ENCODE assay signal across 1 cellular context in the genomic region with DNA sequence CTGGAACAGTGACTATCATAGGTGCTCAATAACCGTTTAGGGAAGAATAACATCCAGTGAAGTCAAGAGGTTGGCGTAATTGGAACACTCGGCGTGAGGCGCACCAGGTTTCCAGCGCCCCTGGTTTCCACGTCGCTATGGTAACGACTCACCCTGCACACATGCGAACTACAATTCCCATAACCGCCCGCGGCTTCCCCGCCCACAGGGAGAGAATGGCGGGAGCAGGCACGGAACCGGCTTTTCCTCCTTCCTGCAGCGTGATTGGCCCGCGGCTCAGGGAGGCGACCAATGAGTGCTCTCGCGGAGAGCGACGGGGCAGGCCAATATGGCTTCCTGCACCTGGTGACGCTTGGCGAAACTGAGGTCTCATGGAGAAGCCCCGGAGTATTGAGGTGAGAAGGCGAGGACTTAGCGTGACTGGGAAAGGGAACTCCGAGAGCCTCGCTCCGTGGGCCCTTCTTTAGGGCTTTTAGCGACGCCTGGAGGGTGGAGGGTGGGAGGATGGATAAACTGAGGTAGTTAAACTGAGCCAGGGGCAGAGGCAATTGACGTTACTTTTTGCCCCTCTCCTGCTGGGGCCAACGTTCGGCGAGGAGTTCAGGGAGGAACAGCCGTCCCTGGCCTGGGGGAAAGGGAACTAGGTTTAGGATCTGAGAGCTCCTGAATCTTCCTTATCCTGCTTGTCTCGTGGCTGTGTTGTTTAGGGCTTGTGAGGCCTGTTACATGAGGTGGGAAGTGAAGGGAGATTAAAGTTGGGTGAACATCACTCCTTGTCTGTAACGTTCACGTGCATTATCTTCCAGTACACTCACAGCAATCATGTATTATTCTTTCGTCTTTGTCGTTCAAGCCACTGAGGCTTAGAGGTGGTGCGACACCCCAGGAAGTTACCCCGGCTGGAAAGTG.
TF ChIP-seq lines count a peak whose summit lies in the region.

Gene L3MBTL2, plus strand, starts transcription at position 321 of the 909 bp plus-strand sequence. Its CDS starts 51 bp downstream, at position 372.

TF ChIP-seq in HepG2, 621 proteins besides CTCF, POLR2A, EP300 and RAD21 (continued from another document and continues in another):
- TF ChIP-seq, protein P1, sequence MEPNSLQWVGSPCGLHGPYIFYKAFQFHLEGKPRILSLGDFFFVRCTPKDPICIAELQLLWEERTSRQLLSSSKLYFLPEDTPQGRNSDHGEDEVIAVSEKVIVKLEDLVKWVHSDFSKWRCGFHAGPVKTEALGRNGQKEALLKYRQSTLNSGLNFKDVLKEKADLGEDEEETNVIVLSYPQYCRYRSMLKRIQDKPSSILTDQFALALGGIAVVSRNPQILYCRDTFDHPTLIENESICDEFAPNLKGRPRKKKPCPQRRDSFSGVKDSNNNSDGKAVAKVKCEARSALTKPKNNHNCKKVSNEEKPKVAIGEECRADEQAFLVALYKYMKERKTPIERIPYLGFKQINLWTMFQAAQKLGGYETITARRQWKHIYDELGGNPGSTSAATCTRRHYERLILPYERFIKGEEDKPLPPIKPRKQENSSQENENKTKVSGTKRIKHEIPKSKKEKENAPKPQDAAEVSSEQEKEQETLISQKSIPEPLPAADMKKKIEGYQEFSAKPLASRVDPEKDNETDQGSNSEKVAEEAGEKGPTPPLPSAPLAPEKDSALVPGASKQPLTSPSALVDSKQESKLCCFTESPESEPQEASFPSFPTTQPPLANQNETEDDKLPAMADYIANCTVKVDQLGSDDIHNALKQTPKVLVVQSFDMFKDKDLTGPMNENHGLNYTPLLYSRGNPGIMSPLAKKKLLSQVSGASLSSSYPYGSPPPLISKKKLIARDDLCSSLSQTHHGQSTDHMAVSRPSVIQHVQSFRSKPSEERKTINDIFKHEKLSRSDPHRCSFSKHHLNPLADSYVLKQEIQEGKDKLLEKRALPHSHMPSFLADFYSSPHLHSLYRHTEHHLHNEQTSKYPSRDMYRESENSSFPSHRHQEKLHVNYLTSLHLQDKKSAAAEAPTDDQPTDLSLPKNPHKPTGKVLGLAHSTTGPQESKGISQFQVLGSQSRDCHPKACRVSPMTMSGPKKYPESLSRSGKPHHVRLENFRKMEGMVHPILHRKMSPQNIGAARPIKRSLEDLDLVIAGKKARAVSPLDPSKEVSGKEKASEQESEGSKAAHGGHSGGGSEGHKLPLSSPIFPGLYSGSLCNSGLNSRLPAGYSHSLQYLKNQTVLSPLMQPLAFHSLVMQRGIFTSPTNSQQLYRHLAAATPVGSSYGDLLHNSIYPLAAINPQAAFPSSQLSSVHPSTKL (CRISPR knock-in tag; IDR thresholded peaks at IDR 0.05): no peak
- TF ChIP-seq NFATC3 (CRISPR knock-in tag; IDR thresholded peaks at IDR 0.05): no peak
- TF ChIP-seq ZNF773 (CRISPR knock-in tag; IDR thresholded peaks at IDR 0.05; ENCODE audit: borderline replicate concordance): no peak
- TF ChIP-seq RFX5 (IDR thresholded peaks at IDR 0.05; ENCODE audit: low read depth, low read length): peak; percentile 73
- no peak for TF ChIP-seq ZNF761 (CRISPR knock-in tag; conservative IDR thresholded peaks at IDR 0.05)
- TF ChIP-seq ZNF124 (CRISPR knock-in tag; IDR thresholded peaks at IDR 0.05): 0 out of 2 replicates have a peak, but pooled peaks have one; percentile 52
- no peak for TF ChIP-seq TP53 (CRISPR knock-in tag; conservative IDR thresholded peaks at IDR 0.05)
- TF ChIP-seq ZNF788 (CRISPR knock-in tag; IDR thresholded peaks at IDR 0.05; ENCODE audit: borderline replicate concordance): peak; percentile 58; the same call in 1 of the 2 replicates
- TF ChIP-seq ZNF547 (CRISPR knock-in tag; IDR thresholded peaks at IDR 0.05): no peak; the same call in 1 of the 2 replicates
- no peak for TF ChIP-seq EZH2 (conservative IDR thresholded peaks at IDR 0.05; ENCODE audit: low read depth, low read length)
- no peak for TF ChIP-seq ZNF552 (CRISPR knock-in tag; IDR thresholded peaks at IDR 0.05; ENCODE audit: borderline replicate concordance)
- TF ChIP-seq, protein P2, sequence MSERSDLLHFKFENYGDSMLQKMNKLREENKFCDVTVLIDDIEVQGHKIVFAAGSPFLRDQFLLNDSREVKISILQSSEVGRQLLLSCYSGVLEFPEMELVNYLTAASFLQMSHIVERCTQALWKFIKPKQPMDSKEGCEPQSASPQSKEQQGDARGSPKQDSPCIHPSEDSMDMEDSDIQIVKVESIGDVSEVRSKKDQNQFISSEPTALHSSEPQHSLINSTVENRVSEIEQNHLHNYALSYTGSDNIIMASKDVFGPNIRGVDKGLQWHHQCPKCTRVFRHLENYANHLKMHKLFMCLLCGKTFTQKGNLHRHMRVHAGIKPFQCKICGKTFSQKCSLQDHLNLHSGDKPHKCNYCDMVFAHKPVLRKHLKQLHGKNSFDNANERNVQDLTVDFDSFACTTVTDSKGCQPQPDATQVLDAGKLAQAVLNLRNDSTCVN (CRISPR knock-in tag; IDR thresholded peaks at IDR 0.05; ENCODE audit: borderline replicate concordance): 0 out of 2 replicates have a peak, but pooled peaks have one; percentile 35
- TF ChIP-seq TBX3 (IDR thresholded peaks at IDR 0.05; ENCODE audit: borderline replicate concordance): no peak
- TF ChIP-seq ARNT2 (CRISPR knock-in tag; IDR thresholded peaks at IDR 0.05; ENCODE audit: low read depth): peak; percentile 56; the same call in 1 of the 2 replicates
- TF ChIP-seq YEATS4 (CRISPR knock-in tag; IDR thresholded peaks at IDR 0.05; ENCODE audit: borderline replicate concordance): 0 out of 2 replicates have a peak, but pooled peaks have one; percentile 33
- no peak for TF ChIP-seq SP140L (CRISPR knock-in tag; IDR thresholded peaks at IDR 0.05; ENCODE audit: borderline replicate concordance)
- no peak for TF ChIP-seq ZSCAN22 (CRISPR knock-in tag; IDR thresholded peaks at IDR 0.05)
- no peak for TF ChIP-seq ZNF33A (CRISPR knock-in tag; IDR thresholded peaks at IDR 0.05; ENCODE audit: borderline replicate concordance)
- TF ChIP-seq JUNB (CRISPR knock-in tag; IDR thresholded peaks at IDR 0.05; ENCODE audit: borderline replicate concordance): no peak
- TF ChIP-seq ZSCAN31 (CRISPR knock-in tag; IDR thresholded peaks at IDR 0.05; ENCODE audit: low read depth): peak; percentile 40; the same call in 1 of the 2 replicates
- no peak for TF ChIP-seq HNRNPUL1 (IDR thresholded peaks at IDR 0.05; ENCODE audit: low read depth, low read length)
- no peak for TF ChIP-seq ZNF569 (CRISPR knock-in tag; IDR thresholded peaks at IDR 0.05; ENCODE audit: borderline replicate concordance)
- peak; percentile 33 for TF ChIP-seq ZEB1 (IDR thresholded peaks at IDR 0.05; ENCODE audit: insufficient replicate concordance, low read depth)
- TF ChIP-seq NR1H2 (CRISPR knock-in tag; IDR thresholded peaks at IDR 0.05; ENCODE audit: borderline replicate concordance, low read depth): no peak
- TF ChIP-seq ZBTB3 (CRISPR knock-in tag; IDR thresholded peaks at IDR 0.05; ENCODE audit: borderline replicate concordance, low read depth): peak; percentile 63; the same call in 1 of the 2 replicates
- TF ChIP-seq ZMAT3 (CRISPR knock-in tag; conservative IDR thresholded peaks at IDR 0.05): no peak
- TF ChIP-seq CEBPZ (IDR thresholded peaks at IDR 0.05; ENCODE audit: low read length): no peak
- TF ChIP-seq RELA (CRISPR knock-in tag; IDR thresholded peaks at IDR 0.05): no peak
- TF ChIP-seq HNRNPK (IDR thresholded peaks at IDR 0.05; ENCODE audit: low read depth, low read length, poor library complexity, severe bottlenecking): no peak
- no peak for TF ChIP-seq THYN1 (CRISPR knock-in tag; IDR thresholded peaks at IDR 0.05; ENCODE audit: borderline replicate concordance, low read depth)
- TF ChIP-seq SNAPC5 (CRISPR knock-in tag; IDR thresholded peaks at IDR 0.05; ENCODE audit: borderline replicate concordance): no peak
- TF ChIP-seq RFXANK (CRISPR knock-in tag; IDR thresholded peaks at IDR 0.05): peak; percentile 54; the same call in 1 of the 2 replicates
- no peak for TF ChIP-seq MAZ (IDR thresholded peaks at IDR 0.05; ENCODE audit: borderline replicate concordance, low read depth, low read length)
- TF ChIP-seq MAZ (CRISPR knock-in tag; IDR thresholded peaks at IDR 0.05; ENCODE audit: low read depth): peak; percentile 23; the same call in 1 of the 2 replicates
- TF ChIP-seq, protein P3, sequence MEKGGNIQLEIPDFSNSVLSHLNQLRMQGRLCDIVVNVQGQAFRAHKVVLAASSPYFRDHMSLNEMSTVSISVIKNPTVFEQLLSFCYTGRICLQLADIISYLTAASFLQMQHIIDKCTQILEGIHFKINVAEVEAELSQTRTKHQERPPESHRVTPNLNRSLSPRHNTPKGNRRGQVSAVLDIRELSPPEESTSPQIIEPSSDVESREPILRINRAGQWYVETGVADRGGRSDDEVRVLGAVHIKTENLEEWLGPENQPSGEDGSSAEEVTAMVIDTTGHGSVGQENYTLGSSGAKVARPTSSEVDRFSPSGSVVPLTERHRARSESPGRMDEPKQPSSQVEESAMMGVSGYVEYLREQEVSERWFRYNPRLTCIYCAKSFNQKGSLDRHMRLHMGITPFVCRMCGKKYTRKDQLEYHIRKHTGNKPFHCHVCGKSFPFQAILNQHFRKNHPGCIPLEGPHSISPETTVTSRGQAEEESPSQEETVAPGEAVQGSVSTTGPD (CRISPR knock-in tag; IDR thresholded peaks at IDR 0.05): no peak
- TF ChIP-seq ZNF776 (CRISPR knock-in tag; IDR thresholded peaks at IDR 0.05): no peak
- no peak for TF ChIP-seq GTF2F1 (IDR thresholded peaks at IDR 0.05; ENCODE audit: low read length)
- peak; percentile 74; the same call in 1 of the 2 replicates for TF ChIP-seq ZNF878 (CRISPR knock-in tag; IDR thresholded peaks at IDR 0.05)
- TF ChIP-seq MZF1 (CRISPR knock-in tag; IDR thresholded peaks at IDR 0.05; ENCODE audit: borderline replicate concordance): no peak
- TF ChIP-seq BRD4 (CRISPR knock-in tag; IDR thresholded peaks at IDR 0.05): no peak
- TF ChIP-seq CBFB (CRISPR knock-in tag; IDR thresholded peaks at IDR 0.05): no peak; the same call in 1 of the 2 replicates
- TF ChIP-seq ZNF720 (CRISPR knock-in tag; IDR thresholded peaks at IDR 0.05): no peak
- no peak for TF ChIP-seq IKZF4 (CRISPR knock-in tag; IDR thresholded peaks at IDR 0.05; ENCODE audit: borderline replicate concordance, low read depth, not compliant biosample characterization)
- TF ChIP-seq ZNF746 (CRISPR knock-in tag; IDR thresholded peaks at IDR 0.05): no peak
- TF ChIP-seq ZNF17 (CRISPR knock-in tag; IDR thresholded peaks at IDR 0.05): no peak
- TF ChIP-seq, protein P4, sequence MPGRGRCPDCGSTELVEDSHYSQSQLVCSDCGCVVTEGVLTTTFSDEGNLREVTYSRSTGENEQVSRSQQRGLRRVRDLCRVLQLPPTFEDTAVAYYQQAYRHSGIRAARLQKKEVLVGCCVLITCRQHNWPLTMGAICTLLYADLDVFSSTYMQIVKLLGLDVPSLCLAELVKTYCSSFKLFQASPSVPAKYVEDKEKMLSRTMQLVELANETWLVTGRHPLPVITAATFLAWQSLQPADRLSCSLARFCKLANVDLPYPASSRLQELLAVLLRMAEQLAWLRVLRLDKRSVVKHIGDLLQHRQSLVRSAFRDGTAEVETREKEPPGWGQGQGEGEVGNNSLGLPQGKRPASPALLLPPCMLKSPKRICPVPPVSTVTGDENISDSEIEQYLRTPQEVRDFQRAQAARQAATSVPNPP (CRISPR knock-in tag; IDR thresholded peaks at IDR 0.05): no peak
- TF ChIP-seq KMT2A (CRISPR knock-in tag; IDR thresholded peaks at IDR 0.05): peak; percentile 50; the same call in 1 of the 2 replicates
- no peak for TF ChIP-seq ISX (CRISPR knock-in tag; conservative IDR thresholded peaks at IDR 0.05)
- TF ChIP-seq TCF12 (IDR thresholded peaks at IDR 0.05): no peak
- TF ChIP-seq TCF12 (CRISPR knock-in tag; IDR thresholded peaks at IDR 0.05): no peak
- TF ChIP-seq, protein P5, sequence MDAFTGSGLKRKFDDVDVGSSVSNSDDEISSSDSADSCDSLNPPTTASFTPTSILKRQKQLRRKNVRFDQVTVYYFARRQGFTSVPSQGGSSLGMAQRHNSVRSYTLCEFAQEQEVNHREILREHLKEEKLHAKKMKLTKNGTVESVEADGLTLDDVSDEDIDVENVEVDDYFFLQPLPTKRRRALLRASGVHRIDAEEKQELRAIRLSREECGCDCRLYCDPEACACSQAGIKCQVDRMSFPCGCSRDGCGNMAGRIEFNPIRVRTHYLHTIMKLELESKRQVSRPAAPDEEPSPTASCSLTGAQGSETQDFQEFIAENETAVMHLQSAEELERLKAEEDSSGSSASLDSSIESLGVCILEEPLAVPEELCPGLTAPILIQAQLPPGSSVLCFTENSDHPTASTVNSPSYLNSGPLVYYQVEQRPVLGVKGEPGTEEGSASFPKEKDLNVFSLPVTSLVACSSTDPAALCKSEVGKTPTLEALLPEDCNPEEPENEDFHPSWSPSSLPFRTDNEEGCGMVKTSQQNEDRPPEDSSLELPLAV (CRISPR knock-in tag; conservative IDR thresholded peaks at IDR 0.05; ENCODE audit: low read depth): no peak
